Comparison of ENCODE assay signal across 8 cellular contexts in genomic region chr7:150369740-150370501, GRCh38. TPM values are rescaled to one million over a fixed set of nuclear protein-coding genes. Genes with fewer than 3 reads are reported as not detected.
A peak's percentile ranks its signal among the peaks of the same experiment; 100 is the strongest.
DNase-seq lines count a peak whose midpoint lies in the region; ATAC-seq and TF ChIP-seq lines count a peak whose summit lies in the region.

No MANE protein-coding gene starts in this region.

- in situ Hi-C loops in astrocyte of the spinal cord (cut with HindIII; ENCODE audit: low sequenced_read_pairs) = no loop called here

- DNase-seq in heart left ventricle (no peak), Right ventricle myocardium superior (no peak), astrocyte of the spinal cord (ENCODE audit: low read depth, low spot score) (no peak), lung (ENCODE audit: low spot score) (no peak), uterus (no peak), NCI-H526 (lab: John Stamatoyannopoulos, UW) (no peak)
- DNase-seq in stimulated activated CD4-positive, alpha-beta T cell treated with anti-CD3 and anti-CD28 coated beads, Interleukin-15, amount 100 ng/mL, for 24 hours = no peak

- TF ChIP-seq CTCF in heart left ventricle (IDR thresholded peaks at IDR 0.05) (no peak), astrocyte of the spinal cord (IDR thresholded peaks at IDR 0.05; ENCODE audit: low read depth, low read length) (no peak), lung (IDR thresholded peaks at IDR 0.05; ENCODE audit: control extremely low read depth, extremely low read depth) (no peak), uterus (IDR thresholded peaks at IDR 0.05) (no peak)

- peak overlapping the region; percentile 64 to 97 (median 90) for H3K4me3 ChIP-seq in heart left ventricle
- peak overlapping the region; percentile 74 for H3K4me3 ChIP-seq in astrocyte of the spinal cord (ENCODE audit: low read depth, low read length)
- peak overlapping the region; percentile 85 for H3K4me3 ChIP-seq in lung
- H3K4me3 ChIP-seq in uterus = peak overlapping the region; percentile 57 to 83

- ATAC-seq in heart left ventricle = peak in 1 of 4 donors; percentile 16
- ATAC-seq in Right ventricle myocardium superior (ENCODE audit: poor library complexity) = no peak
- no peak for ATAC-seq in lung (ENCODE audit: insufficient read depth, low FRiP score)
- ATAC-seq in HG02884 (IDR thresholded peaks at IDR 0.05; ENCODE audit: unreplicated experiment) = no peak

- no peaks in the 10 kb centered on the region for H3K27me3 ChIP-seq in heart left ventricle
- no peaks in the 10 kb centered on the region for H3K27me3 ChIP-seq in lung (ENCODE audit: control insufficient read depth, insufficient read depth)
- H3K27me3 ChIP-seq in uterus = no peaks in the 10 kb centered on the region

- no peak for TF ChIP-seq POLR2A in heart left ventricle (IDR thresholded peaks at IDR 0.05)
- no peak for TF ChIP-seq POLR2A in uterus (IDR thresholded peaks at IDR 0.05)

- WGBS in heart left ventricle, 4 donors = 24 to 29% (median 26%) methylated on average over 21 to 23 of the region's 23 CpGs
- WGBS in lung, 2 donors = 36 to 38% methylated on average over 21 to 23 of the region's 23 CpGs

- H3K27ac ChIP-seq in heart left ventricle (peak overlapping the region; percentile 90 to 99 (median 97)), lung (ENCODE audit: low read depth in 1 of 2, low read length in 1 of 2) (peak overlapping the region; percentile 97 to 99), uterus (peak overlapping the region; percentile 92 to 98)

- H3K36me3 ChIP-seq in heart left ventricle = peaks cover 0 to 47% (median 41%) of the 10 kb centered on the region in 9 donors
- peaks cover 0 to 40% of the 10 kb centered on the region in 2 donors for H3K36me3 ChIP-seq in lung (ENCODE audit: control insufficient read depth in 2 of 2, insufficient read depth in 2 of 2, low read length in 2 of 2)
- H3K36me3 ChIP-seq in uterus = no peaks in the 10 kb centered on the region

- intact Hi-C loops in heart left ventricle (cut with DNase I) (loop anchor here in 7 of 10 donors (1.0 to 5.0 kb wide), 6 partner anchors 8 to 657 kb away; partner anchors contain the start of gene ABCB8 (in 1 of the 7)), Right ventricle myocardium superior (cut with DNase I) (no loop called here), uterus (cut with DNase I; ENCODE audit: low total_unique reads) (no loop called here)

- no peaks in the 10 kb centered on the region for H3K9me3 ChIP-seq in heart left ventricle
- H3K9me3 ChIP-seq in lung (ENCODE audit: control insufficient read depth in 2 of 2, insufficient read depth in 1 of 2, low read length in 1 of 2) = no peaks in the 10 kb centered on the region
- no peaks in the 10 kb centered on the region for H3K9me3 ChIP-seq in uterus

- peaks cover 2 to 53% (median 35%) of the 10 kb centered on the region in 12 donors for H3K4me1 ChIP-seq in heart left ventricle
- peaks cover 5 to 7% of the 10 kb centered on the region in 2 donors for H3K4me1 ChIP-seq in lung (ENCODE audit: control insufficient read depth in 2 of 2, insufficient read depth in 2 of 2, low read length in 2 of 2)
- H3K4me1 ChIP-seq in uterus = peaks cover 0 to 10% of the 10 kb centered on the region in 2 donors

RNA-seq across cellular contexts. Expression of gene REPIN1, which starts 1.3 kb away (rescaled TPM):
- total RNA-seq in heart left ventricle = 100 to 1,000 TPM in 5 of 9 donors, 10 to 100 TPM in 4; 90.4 to 141 (median 100) TPM
- polyA plus RNA-seq in heart left ventricle = 10 to 100 TPM; 49.8 to 79.6 TPM
- total RNA-seq in Right ventricle myocardium superior = 116 TPM
- total RNA-seq in lung = 100 to 1,000 TPM in 1 of 2 donors, 10 to 100 TPM in 1; 50.3 to 135 TPM
- polyA plus RNA-seq in lung = 10 to 100 TPM; 38.4 to 73.8 TPM
- total RNA-seq in uterus = 10 to 100 TPM in 3 of 4 donors, 1 to 10 TPM in 1; 9.7 to 80.8 (median 37.9) TPM

RNA-seq across cellular contexts. Expression of gene ZNF775, which starts 9.2 kb away (rescaled TPM):
- total RNA-seq in heart left ventricle (1 to 10 TPM; 2.1 to 5.0 (median 3.3) TPM), Right ventricle myocardium superior (3.6 TPM), lung (1 to 10 TPM; 4.4 to 5.4 TPM), uterus (1 to 10 TPM in 3 of 4 donors, not detected in 1; 2.0 to 8.4 (median 6.7) TPM)
- polyA plus RNA-seq in heart left ventricle (1 to 10 TPM; 1.8 to 4.4 TPM), lung (1 to 10 TPM; 1.4 to 3.2 TPM)

RNA-seq across cellular contexts. Expression of gene RARRES2, which starts 28.5 kb away (rescaled TPM):
- 100 to 1,000 TPM in 2 of 9 donors, 10 to 100 TPM in 3, 1 to 10 TPM in 4; 3.9 to 108 (median 12.6) TPM for total RNA-seq in heart left ventricle
- 10 to 100 TPM in 1 of 2 donors, 1 to 10 TPM in 1; 9.2 to 16.0 TPM for polyA plus RNA-seq in heart left ventricle
- 24.0 TPM for total RNA-seq in Right ventricle myocardium superior
- 100 to 1,000 TPM; 123 to 161 TPM for total RNA-seq in lung
- 100 to 1,000 TPM; 164 to 212 TPM for polyA plus RNA-seq in lung
- 100 to 1,000 TPM; 128 to 536 (median 236) TPM for total RNA-seq in uterus

RNA-seq across cellular contexts. Expression of gene ACTR3C, which starts 46.6 kb away (rescaled TPM):
- total RNA-seq in heart left ventricle (1 to 10 TPM; 1.6 to 5.9 (median 3.7) TPM), Right ventricle myocardium superior (2.9 TPM), lung (10 to 100 TPM; 13.0 to 34.2 TPM), uterus (10 to 100 TPM in 2 of 4 donors, 1 to 10 TPM in 2; 2.6 to 13.1 (median 10.3) TPM)
- polyA plus RNA-seq in heart left ventricle (1 to 10 TPM; 2.2 to 4.5 TPM), lung (1 to 10 TPM; 6.8 to 8.1 TPM)

RNA-seq across cellular contexts. Expression of gene LRRC61, which starts 46.8 kb away (rescaled TPM):
- total RNA-seq in heart left ventricle (1 to 10 TPM; 2.1 to 9.4 (median 4.6) TPM), Right ventricle myocardium superior (3.7 TPM), lung (10 to 100 TPM in 1 of 2 donors, 1 to 10 TPM in 1; 9.4 to 18.8 TPM), uterus (10 to 100 TPM in 3 of 4 donors, 1 to 10 TPM in 1; 5.9 to 41.2 (median 15.3) TPM)
- polyA plus RNA-seq in heart left ventricle (1 to 10 TPM; 1.8 to 8.3 TPM), lung (10 to 100 TPM in 1 of 2 donors, 1 to 10 TPM in 1; 7.1 to 16.6 TPM)

Comparison
In these comparisons a context has a peak if more than half of its experiments do, and no peak if none do; other contexts are left out.
1. intact Hi-C loops: an anchor here in heart left ventricle (1.0 to 5.0 kb wide); none called in Right ventricle myocardium superior and uterus.